8 cellular contexts compared by ENCODE assay signal in genomic region chr22:30262917-30263741, GRCh38. TPM values are rescaled to one million over a fixed set of nuclear protein-coding genes. Genes with fewer than 3 reads are reported as not detected.
DNase-seq lines count a peak whose midpoint lies in the region; ATAC-seq and TF ChIP-seq lines count a peak whose summit lies in the region.

No MANE protein-coding gene starts in this region.

- no peak overlapping the region for H3K27ac ChIP-seq in duodenal mucosa (ENCODE audit: low read depth, low read length)

- H3K36me3 Mint-ChIP-seq in mesothelial cell of epicardium: no peaks in the 10 kb centered on the region

- ATAC-seq in GM21381 (IDR thresholded peaks at IDR 0.05; ENCODE audit: unreplicated experiment): no peak

- H3K9ac ChIP-seq in duodenal mucosa (ENCODE audit: low read depth in 1 of 2, low read length in 2 of 2): peak overlapping the region in 1 of 2 donors; percentile 21

- no peak overlapping the region for H3K4me3 Mint-ChIP-seq in mesothelial cell of epicardium

- H3K36me3 ChIP-seq in duodenal mucosa (ENCODE audit: control insufficient read depth in 1 of 2, insufficient read depth in 2 of 2, low read length in 2 of 2): no peaks in the 10 kb centered on the region

- H3K9me3 ChIP-seq in duodenal mucosa (ENCODE audit: control insufficient read depth in 1 of 2, low read length in 2 of 2): no peaks in the 10 kb centered on the region

- H3K27ac Mint-ChIP-seq in mesothelial cell of epicardium: no peak overlapping the region

- H3K4me3 ChIP-seq in duodenal mucosa (ENCODE audit: low read depth in 1 of 2, low read length in 2 of 2): peak overlapping the region; percentile 51 to 55

- no peaks in the 10 kb centered on the region for H3K27me3 ChIP-seq in duodenal mucosa (ENCODE audit: control insufficient read depth in 1 of 2, insufficient read depth in 2 of 2, low read length in 2 of 2)

- H3K4me1 ChIP-seq in duodenal mucosa (ENCODE audit: control insufficient read depth in 1 of 2, insufficient read depth in 2 of 2, low read length in 2 of 2): peaks cover 14 to 15% of the 10 kb centered on the region in 2 donors

- peak; percentile 24 for DNase-seq in NCI-H2107 (lab: John Stamatoyannopoulos, UW)
- DNase-seq in NCI-H2107 treated with DMSO at 0.1 percent for 48 hours (lab: John Stamatoyannopoulos, UW; ENCODE audit: unreplicated experiment): no peak
- DNase-seq in NCI-H510A (lab: John Stamatoyannopoulos, UW): peak; percentile 31
- DNase-seq in activated CD4-positive, alpha-beta T cell treated with anti-CD3 and anti-CD28 coated beads, Interleukin-2, amount 50 U/mL, for 48 hours: peak; percentile 88 to 90
- peak; percentile 80 to 93 for DNase-seq in mesothelial cell of epicardium (ENCODE audit: low spot score in 2 of 2, unreplicated experiment in 2 of 2)
- DNase-seq in stimulated activated CD8-positive, alpha-beta memory T cell treated with anti-CD3 and anti-CD28 coated beads, Interleukin-2, amount 100 ng/mL, for 1 hour (ENCODE audit: low read depth in 2 of 2): peak; percentile 60 to 70

- H3K4me1 Mint-ChIP-seq in mesothelial cell of epicardium: no peaks in the 10 kb centered on the region

- peak; percentile 100 for TF ChIP-seq CTCF in mesothelial cell of epicardium (IDR thresholded peaks at IDR 0.05; ENCODE audit: unreplicated experiment)

- H3K27me3 Mint-ChIP-seq in mesothelial cell of epicardium (ENCODE audit: low read depth): peaks cover 8% of the 10 kb centered on the region

- H3K9me3 Mint-ChIP-seq in mesothelial cell of epicardium: no peaks in the 10 kb centered on the region

RNA-seq across cellular contexts. Expression of gene OSM, which starts 3.5 kb away (rescaled TPM):
- not detected in 3 replicates for total RNA-seq in mesothelial cell of epicardium

RNA-seq across cellular contexts. Expression of gene LIF, which starts 16.6 kb away (rescaled TPM):
- 15.4 to 16.9 TPM (median 15.8 TPM) in 3 replicates for total RNA-seq in mesothelial cell of epicardium

RNA-seq across cellular contexts. Expression of gene CASTOR1, which starts 26.2 kb away (rescaled TPM):
- 10.9 to 13.5 TPM (median 13.5 TPM) in 3 replicates for total RNA-seq in mesothelial cell of epicardium
